ENCODE assay signal across 10 cellular contexts in the genomic region with DNA sequence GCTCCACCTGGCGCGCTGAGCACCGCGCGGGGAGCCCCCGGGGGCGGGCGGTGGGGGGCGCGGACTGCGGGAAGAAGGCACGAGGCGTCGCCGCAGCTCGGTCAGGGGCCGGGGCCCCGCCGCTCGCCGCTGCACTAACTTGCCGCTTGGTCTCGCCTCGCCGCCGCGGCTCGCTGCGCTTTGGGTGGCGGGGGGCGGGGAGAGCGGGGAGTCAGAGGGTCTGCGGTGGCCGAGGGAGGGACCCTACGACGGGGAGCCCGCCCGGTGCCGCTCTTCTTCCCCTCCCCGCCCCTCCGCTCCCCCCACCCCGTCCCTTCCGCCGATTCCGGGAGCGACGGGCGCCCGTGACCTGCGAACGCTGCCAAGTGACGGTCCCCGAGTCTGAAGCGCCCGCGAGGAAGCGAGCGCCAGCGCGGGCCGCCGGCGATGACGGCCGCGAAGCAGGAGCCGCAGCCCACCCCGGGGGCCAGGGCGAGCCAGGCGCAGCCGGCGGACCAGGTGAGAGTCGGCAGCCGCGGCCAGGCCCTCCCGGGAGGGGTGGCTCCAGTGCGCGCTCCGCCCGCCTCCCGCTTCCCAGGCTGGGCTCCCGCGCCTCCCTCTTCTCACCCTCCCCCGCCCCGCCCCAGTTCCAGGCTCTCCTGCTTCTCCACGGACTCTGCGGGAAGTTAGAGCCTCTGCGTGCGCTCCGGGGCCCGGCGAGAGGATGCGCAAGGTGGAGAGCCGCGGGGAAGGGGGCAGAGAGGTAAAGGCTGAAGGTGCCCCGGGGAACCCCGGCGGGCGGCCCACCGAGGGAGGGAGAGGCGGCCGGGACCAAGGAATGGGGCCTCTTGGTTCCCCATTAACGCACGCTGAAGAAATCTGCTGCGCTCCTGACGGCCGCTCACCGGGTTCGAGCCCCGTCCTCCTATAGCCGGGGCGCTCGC.
DNase-seq lines count a peak whose midpoint lies in the region; ATAC-seq and TF ChIP-seq lines count a peak whose summit lies in the region.
"Had no signal": no experiment of that assay in that cellular context is flagged by ENCODE, and none has a peak within 500 bp of the region (broad histone marks: within the 10 kb centered on the region; RNA-seq: fewer than 3 reads in every experiment).

No MANE protein-coding gene starts in this region.

- intact Hi-C loops in right cardiac atrium (cut with DNase I) (no loop called here), posterior cingulate gyrus (cut with DNase I) (no loop called here)

- DNase-seq in GM13976 (ENCODE audit: low spot score) (peak; percentile 13), NCI-H226 (peak; percentile 68), right cardiac atrium (peak in 2 of 3 donors; percentile 36 to 42), posterior cingulate gyrus (peak in 9 of 10 donors; percentile 26 to 91 (median 52)), HuH-7 (ENCODE audit: low spot score) (no peak)
- DNase-seq in stimulated activated naive CD4-positive, alpha-beta T cell (lab: John Stamatoyannopoulos, UW), result no peak
- DNase-seq in activated CD4-positive, alpha-beta T cell treated with anti-CD3 and anti-CD28 coated beads, Interleukin-2, amount 50 U/mL, for 48 hours, result no peak
- DNase-seq: activated T-cell treated with anti-CD3 and anti-CD28 coated beads for 4 hours; stimulated activated naive B cell treated with anti-CD40 and anti-IgM and Interleukin-4, amounts not matched to agents 10 μg/mL and 1 μg/mL and 100 μg/mL, for 72 hours had no signal

- TF ChIP-seq CTCF in GM13976 (IDR thresholded peaks at IDR 0.05; ENCODE audit: borderline replicate concordance, control extremely low read depth, extremely low read depth, insufficient read depth, missing control alignments), result no peak

- peak overlapping the region; percentile 44 for H3K4me3 ChIP-seq in right cardiac atrium (ENCODE audit: low read length)

- no peaks in the 10 kb centered on the region for H3K4me1 ChIP-seq in right cardiac atrium (ENCODE audit: control insufficient read depth, insufficient read depth, low read length)

- no peaks in the 10 kb centered on the region for H3K9me3 ChIP-seq in right cardiac atrium (ENCODE audit: control insufficient read depth, low read length)

- H3K27me3 ChIP-seq in right cardiac atrium (ENCODE audit: control insufficient read depth, insufficient read depth), result no peaks in the 10 kb centered on the region

- WGBS in right cardiac atrium, result 1% methylated on average over 113 of the region's 113 CpGs

- in situ Hi-C loops in GM13976 (cut with MboI; ENCODE audit: low sequenced_read_pairs, unreplicated experiment), result no loop called here

- H3K27ac ChIP-seq in right cardiac atrium (ENCODE audit: low read length), result no peak overlapping the region

- peak in 1 of 2 donors; percentile 60 for ATAC-seq in right cardiac atrium
- no peak for ATAC-seq in GM21619 (IDR thresholded peaks at IDR 0.05; ENCODE audit: unreplicated experiment)
- ATAC-seq: stimulated activated naive B cell treated with anti-CD40 and anti-IgM and Interleukin-4, amounts not matched to agents 10 μg/mL and 1 μg/mL and 100 μg/mL, for 72 hours had no signal

Comparison
In these comparisons a context has a peak if more than half of its experiments do, and no peak if none do; other contexts are left out.
1. DNase-seq: peak in GM13976 (single experiment), NCI-H226 (single experiment), right cardiac atrium (2 of 3) and posterior cingulate gyrus (9 of 10); none in HuH-7 (single experiment), stimulated activated naive CD4-positive, alpha-beta T cell (0 of 6) and activated CD4-positive, alpha-beta T cell treated with anti-CD3 and anti-CD28 coated beads, Interleukin-2, amount 50 U/mL, for 48 hours (0 of 2).